ENCODE assay signal across 23 cellular contexts in the genomic region with DNA sequence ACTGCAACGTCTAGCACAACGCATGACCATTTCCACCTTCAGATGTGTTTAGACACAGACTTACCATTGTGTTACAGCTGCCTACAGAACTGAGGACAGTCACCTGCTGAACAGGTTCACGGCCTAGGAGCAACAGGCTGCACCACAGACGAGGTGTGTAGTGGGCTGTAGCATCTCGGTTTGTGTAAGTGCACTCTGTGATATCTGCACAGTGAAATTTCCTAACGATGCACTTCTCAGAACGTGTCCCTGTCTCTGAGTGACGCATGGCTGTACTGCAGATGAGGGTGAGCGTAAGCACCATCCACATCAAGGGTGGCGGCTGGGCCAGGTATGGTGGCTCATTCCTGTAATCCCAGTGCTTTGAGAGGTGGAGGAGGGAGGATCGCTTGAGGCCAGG. TPM values are rescaled to one million over a fixed set of nuclear protein-coding genes. Genes with fewer than 3 reads are reported as not detected.
DNase-seq lines count a peak whose midpoint lies in the region; FAIRE-seq and TF ChIP-seq lines count a peak whose summit lies in the region.
"Had no signal": no experiment of that assay in that cellular context is flagged by ENCODE, and none has a peak within 500 bp of the region (broad histone marks: within the 10 kb centered on the region; RNA-seq: fewer than 3 reads in every experiment).

No MANE protein-coding gene starts in this region.

- POLR2A ChIA-PET in RWPE1 (lab: Yijun Ruan, JAX; ENCODE audit: low non-redundant PET) (no interaction called here), H1 (lab: Charles Lee; ENCODE audit: partially characterized antibody) (interaction anchor here (1.2 to 2.8 kb wide), 2 partner anchors 7 to 14 kb away, joined by 5 to 10 read pairs; no protein-coding TSS in a partner anchor)

- H4K20me1 ChIP-seq in H1 (replicated peaks in 1 of 2; ENCODE audit: control insufficient read depth in 1 of 2, insufficient read depth in 2 of 2, low read length in 2 of 2), result peaks cover 3 to 12% of the 10 kb centered on the region in 2 experiments

- peaks cover 19% of the 10 kb centered on the region for H3K4me1 Mint-ChIP-seq in CD14-positive monocyte
- H3K4me1 Mint-ChIP-seq in immature natural killer cell, result peaks cover 0 to 10% of the 10 kb centered on the region in 2 donors

- H3K27ac Mint-ChIP-seq in CD14-positive monocyte, result peak overlapping the region in 5 of 7 donors; percentile 25 to 77 (median 56)
- no peak overlapping the region for H3K27ac Mint-ChIP-seq in immature natural killer cell

- H3K9ac ChIP-seq in H1 (replicated peaks in 1 of 4; ENCODE audit: extremely low read depth in 1 of 4, low read depth in 3 of 4, low read length in 3 of 4), result no peak overlapping the region
- no peak overlapping the region for H3K9ac ChIP-seq in trophoblast cell (ENCODE audit: low read length)

- intact Hi-C loops in CD14-positive monocyte (cut with micrococcal nuclease), result no loop called here
- intact Hi-C loops in posterior vena cava (cut with DNase I), result no loop called here

- no peak for TF ChIP-seq EP300 in H1 (IDR thresholded peaks at IDR 0.05; ENCODE audit: borderline replicate concordance in 1 of 2, low read depth in 2 of 2, low read length in 2 of 2)

- H4K8ac ChIP-seq in H1 (ENCODE audit: extremely low read depth, insufficient read depth, low read length), result no peak overlapping the region; the same call in 1 of the 2 replicates
- H4K8ac ChIP-seq in trophoblast cell (ENCODE audit: low read depth, low read length), result no peak overlapping the region

- no peaks in the 10 kb centered on the region for H3K4me1 ChIP-seq in H1 (replicated peaks in 1 of 4; ENCODE audit: control insufficient read depth in 3 of 4, insufficient read depth in 4 of 4, low read length in 3 of 4)
- peaks cover 2 to 5% of the 10 kb centered on the region in 2 experiments for H3K4me1 ChIP-seq in trophoblast cell (ENCODE audit: control insufficient read depth in 1 of 2, insufficient read depth in 2 of 2, low read length in 2 of 2)

- TF ChIP-seq RAD21 in H1 (IDR thresholded peaks at IDR 0.05 in 1 of 2, conservative IDR thresholded peaks at IDR 0.05 in 1 of 2; ENCODE audit: low read depth in 2 of 2, low read length in 2 of 2), result no peak

- H3K79me2 ChIP-seq in H1 (ENCODE audit: control insufficient read depth in 1 of 2, insufficient read depth in 2 of 2, low read length in 2 of 2) (peaks cover 0 to 9% of the 10 kb centered on the region in 2 experiments; a peak in 2 of 4 replicates), trophoblast cell (ENCODE audit: control insufficient read depth, insufficient read depth, low read length, poor library complexity) (no peaks in the 10 kb centered on the region)

- H3K36me3 ChIP-seq in H1 (ENCODE audit: control insufficient read depth in 2 of 4, insufficient read depth in 4 of 4, low read length in 3 of 4) (peaks cover 2 to 55% (median 30%) of the 10 kb centered on the region in 4 experiments; a peak in 7 of 8 replicates), trophoblast cell (ENCODE audit: control insufficient read depth in 1 of 2, insufficient read depth in 2 of 2, low read length in 2 of 2) (peaks cover 31 to 42% of the 10 kb centered on the region in 2 experiments), brain microvascular endothelial cell (replicated peaks) (peaks cover 15% of the 10 kb centered on the region)

- H4K12ac ChIP-seq in trophoblast cell (ENCODE audit: low read depth, low read length), result no peak overlapping the region

- TF ChIP-seq CTCF in CD14-positive monocyte (IDR thresholded peaks at IDR 0.05) (no peak), RWPE1 (conservative IDR thresholded peaks at IDR 0.05; ENCODE audit: low read depth) (no peak), H1 (IDR thresholded peaks at IDR 0.05; ENCODE audit: control extremely low read depth in 1 of 3, insufficient read depth in 1 of 3, low read depth in 1 of 3, low read length in 3 of 3) (no peak), brain microvascular endothelial cell (IDR thresholded peaks at IDR 0.05; ENCODE audit: low read depth, low read length, missing control alignments) (no peak)

- H3K23ac ChIP-seq in H1 (ENCODE audit: insufficient read length) (no peak overlapping the region), trophoblast cell (ENCODE audit: low read length) (no peak overlapping the region)

- H2AFZ ChIP-seq in H1 (ENCODE audit: low read length), result no peak overlapping the region
- no peak overlapping the region for H2AFZ ChIP-seq in trophoblast cell (ENCODE audit: insufficient read depth, low read length, poor library complexity)

- CTCF ChIA-PET in RWPE1 (lab: Yijun Ruan, JAX) (no interaction called here), H1 (lab: Charles Lee; ENCODE audit: partially characterized antibody) (interaction anchor here (0.6 to 3.5 kb wide), 5 partner anchors 8 to 695 kb away, joined by 3 to 18 read pairs (median 4); no protein-coding TSS in a partner anchor)

- H2BK12ac ChIP-seq in H1 (ENCODE audit: low read depth, low read length), result no peak overlapping the region
- H2BK12ac ChIP-seq in trophoblast cell (ENCODE audit: low read length), result no peak overlapping the region

- H2AK5ac ChIP-seq in H1 (ENCODE audit: low read depth, low read length), result no peak overlapping the region
- H2AK5ac ChIP-seq in trophoblast cell (ENCODE audit: low read length), result no peak overlapping the region

- peaks cover 62 to 72% of the 10 kb centered on the region in 2 donors for H3K36me3 Mint-ChIP-seq in CD14-positive monocyte
- H3K36me3 Mint-ChIP-seq in immature natural killer cell, result peaks cover 31 to 49% (median 43%) of the 10 kb centered on the region in 3 donors

- H3K4me2 ChIP-seq in H1 (ENCODE audit: insufficient read depth in 1 of 2, low read depth in 2 of 2, low read length in 2 of 2), result no peak overlapping the region
- no peak overlapping the region for H3K4me2 ChIP-seq in trophoblast cell (ENCODE audit: low read length)

- H2BK5ac ChIP-seq in H1 (ENCODE audit: low read depth, low read length) (no peak overlapping the region), trophoblast cell (ENCODE audit: low read depth, low read length, poor library complexity) (no peak overlapping the region)

- no peaks in the 10 kb centered on the region for H3K9me3 ChIP-seq in H1 (ENCODE audit: insufficient read depth in 2 of 2, low read depth in 1 of 2, low read length in 1 of 2)
- H3K9me3 ChIP-seq in trophoblast cell (ENCODE audit: insufficient read depth, low read depth, low read length), result no peaks in the 10 kb centered on the region
- H3K9me3 ChIP-seq: BE2C; BLaER1 treated with 17β-estradiol and CSF1 and Interleukin-3, amounts not matched to agents 10 nM and 100 nM had no signal

- H3K18ac ChIP-seq in H1 (ENCODE audit: extremely low read depth, low read length) (no peak overlapping the region), trophoblast cell (ENCODE audit: low read length) (no peak overlapping the region)

- H4K91ac ChIP-seq in H1 (replicated peaks; ENCODE audit: insufficient read length, low read length) (no peak overlapping the region), trophoblast cell (ENCODE audit: low read depth, low read length) (no peak overlapping the region)

- H3K9me3 Mint-ChIP-seq in CD14-positive monocyte, result peaks cover 0 to 2% (median 0%) of the 10 kb centered on the region in 7 donors
- no peaks in the 10 kb centered on the region for H3K9me3 Mint-ChIP-seq in immature natural killer cell
- H3K9me3 Mint-ChIP-seq: CD4-positive, alpha-beta memory T cell had no signal

- no peak overlapping the region for H3K56ac ChIP-seq in H1 (replicated peaks; ENCODE audit: insufficient read length, low read depth, low read length)

- 96% methylated on average over 11 of the region's 11 CpGs; no CpG with 5 or more reads in 1 of the 2 experiments for WGBS in H1 (ENCODE audit: extremely low coverage in 1 of 2, insufficient coverage in 1 of 2, insufficient read length in 1 of 2, insufficient replicate concordance in 2 of 2, low coverage in 1 of 2, low lambda C conversion rate in 2 of 2, missing lambda C conversion rate in 1 of 2), 2 experiments
- WGBS in trophoblast cell (ENCODE audit: extremely low coverage, insufficient coverage, insufficient read length), result no CpG with 5 or more reads among the region's 11 CpGs

- no peak overlapping the region for H3K4ac ChIP-seq in H1 (replicated peaks; ENCODE audit: insufficient read length, low read depth, low read length)
- H3K4ac ChIP-seq in trophoblast cell (ENCODE audit: low read depth, low read length), result no peak overlapping the region

- H2BK20ac ChIP-seq in H1 (ENCODE audit: low read length), result no peak overlapping the region

- no peak overlapping the region for H2BK15ac ChIP-seq in H1 (ENCODE audit: low read length)

- TF ChIP-seq POLR2A in H1 (IDR thresholded peaks at IDR 0.05; ENCODE audit: control extremely low read depth in 1 of 2, low read depth in 2 of 2, low read length in 2 of 2), result no peak

- no peaks in the 10 kb centered on the region for H3K27me3 ChIP-seq in H1 (replicated peaks in 1 of 4; ENCODE audit: control insufficient read depth in 3 of 4, extremely low read depth in 1 of 4, insufficient read depth in 3 of 4, low read length in 3 of 4)
- no peaks in the 10 kb centered on the region for H3K27me3 ChIP-seq in trophoblast cell (ENCODE audit: insufficient read depth, low read length)
- H3K27me3 ChIP-seq in brain microvascular endothelial cell (replicated peaks), result no peaks in the 10 kb centered on the region
- H3K27me3 ChIP-seq: BE2C; BLaER1 treated with 17β-estradiol and CSF1 and Interleukin-3, amounts not matched to agents 10 nM and 100 nM had no signal

- no peak for DNase-seq in CD14-positive monocyte (ENCODE audit: low spot score)
- no peak for DNase-seq in RWPE1 (ENCODE audit: low spot score)
- DNase-seq in H1 (ENCODE audit: low read depth in 1 of 2, low spot score in 2 of 2), result no peak
- DNase-seq in trophoblast cell, result peak; percentile 54 to 85
- DNase-seq in posterior vena cava (ENCODE audit: low spot score), result no peak
- no peak for DNase-seq in stimulated activated CD4-positive, alpha-beta T cell treated with anti-CD3 and anti-CD28 coated beads, Interleukin-4, amount 100 ng/mL, for 24 hours
- DNase-seq in immature natural killer cell, result no peak
- DNase-seq in brain microvascular endothelial cell, result no peak
- DNase-seq: AML-193; BE2C; Calu3; CD4-positive, alpha-beta memory T cell; COR-L47; DMS53; DMS79 treated with DMSO at 0.1 percent for 48 hours; GF-D8; GOT3; H7; HCEC 1CT had no signal

- H4K5ac ChIP-seq in H1 (ENCODE audit: insufficient read length, low read depth, low read length), result no peak overlapping the region

- H2BK120ac ChIP-seq in H1 (replicated peaks; ENCODE audit: low read depth, low read length), result no peak overlapping the region
- H2BK120ac ChIP-seq in trophoblast cell (ENCODE audit: insufficient read depth, low read length, poor library complexity), result no peak overlapping the region

- no peaks in the 10 kb centered on the region for H3K23me2 ChIP-seq in H1 (ENCODE audit: low read depth, low read length)

- H3K27me3 Mint-ChIP-seq in CD14-positive monocyte (ENCODE audit: low read depth in 3 of 3) (no peaks in the 10 kb centered on the region), immature natural killer cell (ENCODE audit: low read depth in 3 of 3) (peaks cover 0 to 4% (median 0%) of the 10 kb centered on the region in 3 donors)
- H3K27me3 Mint-ChIP-seq: CD4-positive, alpha-beta memory T cell had no signal

- FAIRE-seq in H1 (lab: Jason Lieb, UNC), result no peak
- FAIRE-seq: A204.1, GM12892 had no signal

- H3K14ac ChIP-seq in H1 (ENCODE audit: insufficient read length) (no peak overlapping the region), trophoblast cell (ENCODE audit: low read length) (no peak overlapping the region)

- in situ Hi-C loops in brain microvascular endothelial cell (cut with HindIII; ENCODE audit: low pct_ligation_motif_present, low sequenced_read_pairs), result no loop called here

- 0 out of 2 replicates have a peak overlapping the region, but pooled peaks have one; percentile 0 for H3K27ac ChIP-seq in RWPE1
- H3K27ac ChIP-seq in H1 (ENCODE audit: low read depth, low read length), result no peak overlapping the region; the same call in 1 of the 2 replicates
- no peak overlapping the region for H3K27ac ChIP-seq in trophoblast cell (ENCODE audit: low read depth, low read length)
- no peak overlapping the region for H3K27ac ChIP-seq in brain microvascular endothelial cell
- H3K27ac ChIP-seq: 22Rv1 had no signal

- H3K79me1 ChIP-seq in H1 (ENCODE audit: low read depth, low read length), result no peaks in the 10 kb centered on the region; the same call in 1 of the 2 replicates
- no peaks in the 10 kb centered on the region for H3K79me1 ChIP-seq in trophoblast cell (ENCODE audit: low read length)

- no peak overlapping the region for H3K4me3 Mint-ChIP-seq in CD14-positive monocyte
- H3K4me3 Mint-ChIP-seq in immature natural killer cell, result no peak overlapping the region
- H3K4me3 Mint-ChIP-seq: CD4-positive, alpha-beta memory T cell had no signal

- H3K4me3 ChIP-seq in H1 (ENCODE audit: extremely low read depth in 1 of 4, insufficient read depth in 2 of 4, low read depth in 3 of 4, low read length in 4 of 4) (no peak overlapping the region), trophoblast cell (ENCODE audit: low read depth, low read length) (no peak overlapping the region), brain microvascular endothelial cell (ENCODE audit: low read depth, low read length) (no peak overlapping the region)
- H3K4me3 ChIP-seq: BLaER1 treated with 17β-estradiol and CSF1 and Interleukin-3, amounts not matched to agents 10 nM and 100 nM had no signal

RNA-seq across cellular contexts. Expression of a gene that starts 15.2 kb away (rescaled TPM):
- polyA plus RNA-seq in CD14-positive monocyte (1 to 10 TPM; 3.1 to 6.1 TPM), H1 (2011; rRNA removed) (19.5 and 22.6 TPM in 2 replicates), immature natural killer cell (10 to 100 TPM in 1 of 3 donors, 1 to 10 TPM in 2; 7.4 to 23.0 (median 7.6) TPM)
- total RNA-seq in H1 (2021; fragmentation: NEBNext Ultra II Directional; extraction: Animal tissue kit (Norgen Biotek cat#: 25700)), result 35.2 and 35.3 TPM in 2 replicates
- polyA plus RNA-seq in H1 (2011; cell fraction: cytosol; rRNA removed), result 24.4 TPM
- polyA plus RNA-seq in H1 (2011; cell fraction: nucleus; rRNA removed), result 30.3 TPM
- 20.2 to 29.9 TPM (median 25.7 TPM) in 4 replicates for polyA plus RNA-seq in H1 (2012, experiment 1 of 2)
- 7.8 TPM for polyA plus RNA-seq in H1 (2012, experiment 2 of 2)
- 20.0 TPM for polyA plus RNA-seq in H1 (2013, experiment 1 of 2)
- 19.6 TPM for polyA plus RNA-seq in H1 (2013, experiment 2 of 2)
- 28.8 and 30.9 TPM in 2 replicates for polyA minus RNA-seq in H1 (2011; rRNA and poly(A)+ RNA removed)
- 8.8 TPM for polyA minus RNA-seq in H1 (2011; cell fraction: cytosol; rRNA and poly(A)+ RNA removed)
- polyA minus RNA-seq in H1 (2011; cell fraction: nucleus; rRNA and poly(A)+ RNA removed), result 25.0 TPM
- 15.9 and 16.7 TPM in 2 replicates for polyA plus RNA-seq in trophoblast cell (2013)
- 10 to 100 TPM; 12.7 to 16.9 TPM for total RNA-seq in posterior vena cava

RNA-seq across cellular contexts. Expression of a gene that starts 22.0 kb away (rescaled TPM):
- under 1 TPM; 0.15 to 0.27 TPM for polyA plus RNA-seq in CD14-positive monocyte
- 1.7 and 2.0 TPM in 2 replicates for total RNA-seq in H1 (2021; fragmentation: NEBNext Ultra II Directional; extraction: Animal tissue kit (Norgen Biotek cat#: 25700))
- 0.74 and 1.3 TPM in 2 replicates for polyA plus RNA-seq in H1 (2011; rRNA removed)
- 1.0 TPM for polyA plus RNA-seq in H1 (2011; cell fraction: cytosol; rRNA removed)
- 1.5 TPM for polyA plus RNA-seq in H1 (2011; cell fraction: nucleus; rRNA removed)
- polyA plus RNA-seq in H1 (2012, experiment 1 of 2), result 0.77 to 1.4 TPM (median 1.2 TPM) in 4 replicates
- polyA plus RNA-seq in H1 (2012, experiment 2 of 2), result 0.49 TPM
- polyA plus RNA-seq in H1 (2013, experiment 1 of 2), result 0.75 TPM
- polyA plus RNA-seq in H1 (2013, experiment 2 of 2), result 0.52 TPM
- polyA minus RNA-seq in H1 (2011; rRNA and poly(A)+ RNA removed), result 0.34 and 0.76 TPM in 2 replicates
- polyA minus RNA-seq in H1 (2011; cell fraction: cytosol; rRNA and poly(A)+ RNA removed), result not detected
- polyA minus RNA-seq in H1 (2011; cell fraction: nucleus; rRNA and poly(A)+ RNA removed), result 1.6 TPM
- polyA plus RNA-seq in trophoblast cell (2013), result 1.4 TPM in 2 replicates
- total RNA-seq in posterior vena cava, result 1 to 10 TPM; 1.2 to 1.6 TPM
- polyA plus RNA-seq in immature natural killer cell, result under 1 TPM in 2 of 3 donors, not detected in 1; 0.14 to 0.36 TPM

Comparison
In these comparisons a context has a peak if more than half of its experiments do, and no peak if none do; other contexts are left out.
1. DNase-seq: peak in trophoblast cell (2 of 2); none in CD14-positive monocyte (single experiment), RWPE1 (single experiment), H1 (0 of 2), posterior vena cava (single experiment), stimulated activated CD4-positive, alpha-beta T cell treated with anti-CD3 and anti-CD28 coated beads, Interleukin-4, amount 100 ng/mL, for 24 hours (single experiment), immature natural killer cell (0 of 3) and brain microvascular endothelial cell (single experiment).
2. H3K27ac Mint-ChIP-seq: peak in CD14-positive monocyte (5 of 7); none in immature natural killer cell (0 of 6).